ENCODE assay signal across 8 cellular contexts in the genomic region with DNA sequence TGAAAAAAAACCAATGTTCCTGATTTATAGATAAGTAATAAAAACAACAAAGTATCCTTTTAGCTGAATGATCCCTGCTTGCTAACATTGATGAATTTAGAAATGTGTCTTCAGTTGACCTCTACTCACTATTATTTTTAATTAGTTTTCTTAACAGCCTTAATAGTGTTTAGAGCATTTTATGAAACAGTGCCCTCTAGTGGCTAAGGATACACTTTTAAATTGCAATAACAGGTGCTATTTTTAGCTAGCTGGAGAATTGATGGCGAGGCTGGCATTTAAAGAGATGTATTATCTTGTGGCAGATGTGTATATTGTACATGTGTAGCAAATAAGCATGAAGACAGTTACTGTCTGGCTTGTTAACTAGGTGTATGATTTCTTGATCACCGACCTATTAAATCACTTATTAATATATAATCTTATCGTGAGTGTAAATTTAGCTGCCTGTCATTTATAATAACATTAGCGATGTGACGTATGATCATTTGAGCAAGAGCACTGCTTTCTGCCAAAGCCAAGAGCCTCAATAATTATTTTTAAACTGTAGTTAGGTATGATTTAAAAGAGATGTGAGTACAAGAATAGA.
A peak's percentile ranks its signal among the peaks of the same experiment; 100 is the strongest.
DNase-seq lines count a peak whose midpoint lies in the region; ATAC-seq, FAIRE-seq and TF ChIP-seq lines count a peak whose summit lies in the region.

No MANE protein-coding gene starts in this region.

- peaks cover 0 to 18% (median 0%) of the 10 kb centered on the region in 11 donors for H3K9me3 ChIP-seq in heart right ventricle
- H3K9me3 ChIP-seq in right cardiac atrium (ENCODE audit: control insufficient read depth, low read length) = no peaks in the 10 kb centered on the region
- peaks cover 18% of the 10 kb centered on the region for H3K9me3 ChIP-seq in WERI-Rb-1 (ENCODE audit: severe bottlenecking)

- H3K27ac ChIP-seq in heart right ventricle (no peak overlapping the region), right cardiac atrium (ENCODE audit: low read length) (no peak overlapping the region), WERI-Rb-1 (no peak overlapping the region)

- DNase-seq in heart right ventricle (no peak), right cardiac atrium (no peak), NCI-H1105 treated with DMSO at 0.1 percent for 48 hours (lab: John Stamatoyannopoulos, UW) (peak; percentile 82), WERI-Rb-1 (no peak), HuH-7.5 (ENCODE audit: low spot score) (no peak)
- DNase-seq in activated naive CD4-positive, alpha-beta T cell (lab: John Stamatoyannopoulos, UW) = no peak

- H3K4me1 ChIP-seq in heart right ventricle (no peaks in the 10 kb centered on the region), right cardiac atrium (ENCODE audit: control insufficient read depth, insufficient read depth, low read length) (no peaks in the 10 kb centered on the region)

- FAIRE-seq in islet of Langerhans (lab: Jason Lieb, UNC) = peak; percentile 99

- TF ChIP-seq CTCF in heart right ventricle (IDR thresholded peaks at IDR 0.05) (peak; percentile 28 to 72 (median 65)), WERI-Rb-1 (IDR thresholded peaks at IDR 0.05; ENCODE audit: low read depth, low read length) (peak; percentile 9; the same call in 1 of the 2 replicates)

- 46 to 49% methylated on average over 5 of the region's 5 CpGs for WGBS in heart right ventricle, 2 donors
- WGBS in right cardiac atrium = 52% methylated on average over 5 of the region's 5 CpGs

- intact Hi-C loops in heart right ventricle (cut with DNase I) (loop anchor here in 4 of 10 donors (5.0 to 10.0 kb wide), 2 partner anchors 429 to 432 kb away; no protein-coding TSS in a partner anchor), right cardiac atrium (cut with DNase I) (no loop called here)

- H3K4me3 ChIP-seq in heart right ventricle (no peak overlapping the region), right cardiac atrium (ENCODE audit: low read length) (no peak overlapping the region), WERI-Rb-1 (ENCODE audit: low read depth, low read length) (no peak overlapping the region)

- H3K36me3 ChIP-seq in heart right ventricle (no peaks in the 10 kb centered on the region), WERI-Rb-1 (no peaks in the 10 kb centered on the region)

- H3K27me3 ChIP-seq in heart right ventricle = no peaks in the 10 kb centered on the region
- H3K27me3 ChIP-seq in right cardiac atrium (ENCODE audit: control insufficient read depth, insufficient read depth) = no peaks in the 10 kb centered on the region
- H3K27me3 ChIP-seq in WERI-Rb-1 (ENCODE audit: insufficient read depth, low read depth, severe bottlenecking) = no peaks in the 10 kb centered on the region

- ATAC-seq in heart right ventricle = no peak
- ATAC-seq in right cardiac atrium = no peak
- no peak for ATAC-seq in HG02852 (IDR thresholded peaks at IDR 0.05; ENCODE audit: unreplicated experiment)
